8 cellular contexts compared by ENCODE assay signal in the genomic region with DNA sequence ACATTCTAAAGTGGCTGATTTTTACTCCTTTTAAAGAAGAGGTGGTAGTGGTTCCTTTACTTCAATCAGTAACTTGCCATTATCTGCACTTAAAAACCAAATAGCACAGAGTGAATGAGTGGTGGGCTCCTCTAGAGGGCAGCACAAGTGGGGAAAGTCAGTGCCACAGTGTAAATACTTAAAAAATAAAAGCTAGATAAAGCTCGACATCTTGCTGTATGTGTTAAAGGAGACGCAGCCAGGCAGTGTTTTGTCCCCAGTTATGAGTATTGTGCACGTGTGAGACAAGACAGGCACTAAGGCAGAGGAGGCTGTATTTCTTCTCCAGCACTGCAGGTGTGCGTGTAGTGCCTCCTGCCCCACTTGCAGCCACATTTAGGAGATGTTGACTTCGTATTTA. TPM values are rescaled to one million over a fixed set of nuclear protein-coding genes. Genes with fewer than 3 reads are reported as not detected.
A peak's percentile ranks its signal among the peaks of the same experiment; 100 is the strongest.
DNase-seq lines count a peak whose midpoint lies in the region; ATAC-seq, FAIRE-seq and TF ChIP-seq lines count a peak whose summit lies in the region.

No MANE protein-coding gene starts in this region.

- no peaks in the 10 kb centered on the region for H3K27me3 ChIP-seq in GM12878 (replicated peaks in 1 of 2; ENCODE audit: control insufficient read depth in 2 of 2, insufficient read depth in 2 of 2, low read length in 1 of 2)

- no peaks in the 10 kb centered on the region for H3K4me1 ChIP-seq in GM12878 (ENCODE audit: control insufficient read depth, insufficient read depth, low read length)

- RAD21 ChIA-PET in GM12878 (lab: Charles Lee; ENCODE audit: unreplicated experiment): interaction anchor here (0.5 to 1.5 kb wide), 10 partner anchors 13 to 350 kb away, joined by 3 to 7 read pairs (median 3); no protein-coding TSS in a partner anchor

- intact Hi-C loops in GM12878 (cut with micrococcal nuclease; ENCODE audit: unreplicated experiment): loop anchor here (2.0 to 10.0 kb wide), 3 partner anchors 119 to 442 kb away; a partner anchor contains a TSS

- H3K36me3 ChIP-seq in GM12878 (ENCODE audit: control insufficient read depth in 2 of 2, insufficient read depth in 2 of 2, low read length in 1 of 2): no peaks in the 10 kb centered on the region

- TF ChIP-seq CTCF in GM12878 (IDR thresholded peaks at IDR 0.05 in 2 of 3, conservative IDR thresholded peaks at IDR 0.05 in 1 of 3; ENCODE audit: control insufficient read depth in 2 of 3, extremely low read depth in 1 of 3, insufficient read depth in 1 of 3, low read depth in 3 of 3, low read length in 3 of 3): peak; percentile 50 to 67 (median 64)

- no peak overlapping the region for H2AFZ ChIP-seq in GM12878 (ENCODE audit: control insufficient read depth, low read depth, low read length)

- BruUV-seq in GM12878 (replicated peaks; lab: Mats Ljungman, UMichigan): no TSS peak

- TF ChIP-seq RAD21 in GM12878 (IDR thresholded peaks at IDR 0.05; ENCODE audit: insufficient read depth, low read depth, low read length): peak; percentile 51

- ATAC-seq in GM21717 (IDR thresholded peaks at IDR 0.05; ENCODE audit: unreplicated experiment): peak; percentile 50
- ATAC-seq in GM12878: peak; percentile 91

- TF ChIP-seq EP300 in GM12878 (IDR thresholded peaks at IDR 0.05; ENCODE audit: borderline replicate concordance in 1 of 2, control insufficient read depth in 1 of 2, low read depth in 2 of 2, low read length in 2 of 2): no peak

- no peak overlapping the region for H3K27ac ChIP-seq in GM12878 (ENCODE audit: control insufficient read depth, insufficient read depth)

- no peaks in the 10 kb centered on the region for H4K20me1 ChIP-seq in GM12878 (ENCODE audit: control insufficient read depth, insufficient read depth)

- WGBS in GM12878 (ENCODE audit: insufficient coverage, insufficient replicate concordance, low lambda C conversion rate, missing lambda C conversion rate): 43% methylated on average over 5 of the region's 5 CpGs

- H3K4me2 ChIP-seq in GM12878 (ENCODE audit: control insufficient read depth, insufficient read depth): no peak overlapping the region

- CTCF ChIA-PET in GM12878 (lab: Yijun Ruan, JAX): interaction anchor here (0.6 to 2.0 kb wide), 23 partner anchors 8 to 1694 kb away, joined by 3 to 22 read pairs (median 3); no protein-coding TSS in a partner anchor

- peak; percentile 12 for DNase-seq in NCI-H2227 (lab: John Stamatoyannopoulos, UW; ENCODE audit: unreplicated experiment)
- no peak for DNase-seq in NCI-H2227 treated with DMSO at 0.1 percent for 48 hours (lab: John Stamatoyannopoulos, UW)
- peak; percentile 11 for DNase-seq in NCI-H748 treated with DMSO at 0.1 percent for 48 hours (lab: John Stamatoyannopoulos, UW)
- no peak for DNase-seq in GM12878 (ENCODE audit: low read depth, low spot score)
- DNase-seq in lung microvascular endothelial cell (ENCODE audit: low read depth in 2 of 2): peak; percentile 58 to 62
- no peak for DNase-seq in RCC 7860 (ENCODE audit: low spot score)
- DNase-seq in middle frontal gyrus (ENCODE audit: extremely low spot score, low spot score): no peak

- POLR2A ChIA-PET in GM12878 (lab: Charles Lee): interaction anchor here (0.8 kb wide), 1 partner anchor 144 kb away, joined by 3 read pairs; no protein-coding TSS in a partner anchor

- no peaks in the 10 kb centered on the region for H3K79me2 ChIP-seq in GM12878 (ENCODE audit: control insufficient read depth, insufficient read depth, low read length)

- SMC1A ChIA-PET in GM12878 (lab: Charles Lee; ENCODE audit: uncharacterized antibody, unreplicated experiment): interaction anchor here (0.5 to 1.6 kb wide), 7 partner anchors 11 to 350 kb away, joined by 3 to 11 read pairs (median 4); no protein-coding TSS in a partner anchor

- H3K9ac ChIP-seq in GM12878 (ENCODE audit: control insufficient read depth, insufficient read depth, low read length): no peak overlapping the region

- in situ Hi-C loops in GM12878 (cut with MboI): no loop called here

- FAIRE-seq in GM12878 (lab: Jason Lieb, UNC) (no peak), RCC 7860 (lab: Jason Lieb, UNC) (no peak)

- no peaks in the 10 kb centered on the region for H3K9me3 ChIP-seq in GM12878 (replicated peaks; ENCODE audit: control insufficient read depth, insufficient read depth, low read length)

- H3K4me3 ChIP-seq in GM12878: no peak overlapping the region

- TF ChIP-seq POLR2A in GM12878 (IDR thresholded peaks at IDR 0.05; ENCODE audit: low read depth, low read length): no peak

TF ChIP-seq in GM12878, 131 proteins besides CTCF, POLR2A, EP300 and RAD21:
- TF ChIP-seq SMC3 (IDR thresholded peaks at IDR 0.05; ENCODE audit: borderline replicate concordance, low read length): peak; percentile 16; the same call in 1 of the 2 replicates
- TF ChIP-seq JUND (IDR thresholded peaks at IDR 0.05; ENCODE audit: low read depth, low read length): no peak

RNA-seq across cellular contexts. Expression of a gene that starts 24.6 kb away (rescaled TPM):
- 1.2 TPM in 2 replicates for total RNA-seq in GM12878 (2013; cell fraction: nucleolus; rRNA removed)
- total RNA-seq in GM12878 (2014; rRNA removed) (3.2 and 4.4 TPM in 2 replicates), GM12878 (2014; rRNA removed; fragmentation: Illumina TruSeq; extraction: Trizol) (3.5 and 3.7 TPM in 2 replicates), GM12878 (2021) (2.9 and 3.0 TPM in 2 replicates), lung microvascular endothelial cell (2.2 and 2.6 TPM in 2 replicates)
- polyA plus RNA-seq in GM12878 (2011; ENCODE audit: low read depth): 2.4 TPM
- polyA plus RNA-seq in GM12878 (2011; rRNA removed) (3.8 and 5.9 TPM in 2 replicates), GM12878 (2014; fragmentation: Illumina TruSeq; extraction: Trizol) (3.5 and 4.3 TPM in 2 replicates), GM12878 (2014; fragmentation: Nextera tagmentation; extraction: Ambion mirVana) (1 to 10 TPM; 2.1 to 2.5 TPM), GM12878 (2014; rRNA removed) (3.4 and 4.0 TPM in 2 replicates), GM12878 (2016; fragmentation: Nextera tagmentation; extraction: Ambion mirVana) (1 to 10 TPM; 4.3 to 5.3 TPM)
- polyA plus RNA-seq in GM12878 (2011; cell fraction: cytosol; rRNA removed): 1.9 and 2.1 TPM in 2 replicates
- polyA plus RNA-seq in GM12878 (2011; cell fraction: nucleus; rRNA removed): 0.76 and 1.5 TPM in 2 replicates
- 2.5 and 3.2 TPM in 2 replicates for polyA plus RNA-seq in GM12878 (2012)
- 1.0 and 1.8 TPM in 2 replicates for polyA minus RNA-seq in GM12878 (2011; rRNA and poly(A)+ RNA removed)
- polyA minus RNA-seq in GM12878 (2011; cell fraction: cytosol; rRNA and poly(A)+ RNA removed): 0.62 TPM in 1 of 2 replicates, not detected in the other
- polyA minus RNA-seq in GM12878 (2011; cell fraction: nucleus; rRNA and poly(A)+ RNA removed): 0.60 and 0.67 TPM in 2 replicates

Comparison
In these comparisons a context has a peak if more than half of its experiments do, and no peak if none do; other contexts are left out.
1. DNase-seq: peak in NCI-H2227 (single experiment), NCI-H748 treated with DMSO at 0.1 percent for 48 hours (single experiment) and lung microvascular endothelial cell (2 of 2); none in NCI-H2227 treated with DMSO at 0.1 percent for 48 hours (single experiment), GM12878 (single experiment), RCC 7860 (single experiment) and middle frontal gyrus (single experiment).